Comparison of ENCODE assay signal across 27 cellular contexts in the genomic region with DNA sequence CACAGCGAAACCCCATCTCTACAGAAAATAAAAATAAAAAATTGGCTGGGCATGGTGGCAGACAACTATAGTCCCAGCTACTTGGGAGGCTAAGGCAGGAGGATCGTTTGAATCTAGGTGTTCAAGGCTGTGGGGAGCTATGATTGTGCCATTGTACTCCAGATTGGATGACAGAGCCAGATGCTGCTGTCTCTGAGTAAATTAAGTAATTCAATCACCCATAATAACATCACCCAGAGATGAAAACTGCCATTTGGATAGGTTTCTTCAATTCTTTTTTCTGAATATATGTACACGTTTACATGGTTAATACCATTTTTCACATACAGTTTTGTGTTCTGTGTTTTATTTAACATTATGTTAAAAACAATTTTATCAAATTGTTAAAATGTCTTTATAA.
"Had no signal": no experiment of that assay in that cellular context is flagged by ENCODE, and none has a peak within 500 bp of the region (broad histone marks: within the 10 kb centered on the region; RNA-seq: fewer than 3 reads in every experiment).

No MANE protein-coding gene starts in this region.

- ATAC-seq: activated naive CD8-positive, alpha-beta T cell treated with anti-CD3 and anti-CD28 coated beads, Interleukin-2, amount 50 U/mL, for 24 hours; activated T-cell treated with anti-CD3 and anti-CD28 coated beads, Interleukin-2, amount 50 U/mL, for 4 hours; activated T-helper 17 cell treated with anti-CD3 and anti-CD28 coated beads, Interleukin-2, amount 50 U/mL, for 72 hours; effector memory CD8-positive, alpha-beta T cell; gastroesophageal sphincter; naive thymus-derived CD8-positive, alpha-beta T cell; psoas muscle; stimulated activated effector memory CD8-positive, alpha-beta T cell treated with anti-CD3 and anti-CD28 coated beads, Interleukin-12 subunit alpha, Interleukin-12 subunit beta, amount 100 ng/mL, for 72 hours had no signal

- H3K4me3 ChIP-seq: gastroesophageal sphincter, pancreas, psoas muscle, sigmoid colon, thoracic aorta, uterus had no signal

- H3K4me3 Mint-ChIP-seq: activated CD4-positive, alpha-beta memory T cell treated with anti-CD3 and anti-CD28 coated beads, Interleukin-2, amount 10 ng/mL, durations not matched to agents 7 days and 5 days; activated CD4-positive, alpha-beta T cell treated with anti-CD3 and anti-CD28 coated beads, Interleukin-2, amount 10 ng/mL, durations not matched to agents 7 days and 5 days; activated naive CD4-positive, alpha-beta T cell treated with anti-CD3 and anti-CD28 coated beads, Interleukin-2, amount 50 U/mL, for 24 hours; activated naive CD8-positive, alpha-beta T cell treated with anti-CD3 and anti-CD28 coated beads, Interleukin-2, amount 50 U/mL, for 24 hours; activated T-cell treated with anti-CD3 and anti-CD28 coated beads, Interleukin-2, amount 50 U/mL, for 4 hours; activated T-helper 17 cell treated with anti-CD3 and anti-CD28 coated beads, Interleukin-2, amount 50 U/mL, for 72 hours; effector memory CD8-positive, alpha-beta T cell; neural crest cell; stimulated activated effector memory CD8-positive, alpha-beta T cell treated with anti-CD3 and anti-CD28 coated beads, Interleukin-12 subunit alpha, Interleukin-12 subunit beta, amount 100 ng/mL, for 72 hours; stimulated activated naive CD8-positive, alpha-beta T cell treated with anti-CD3 and anti-CD28 coated beads, Interleukin-15, Interleukin-2, amounts not matched to agents 100 ng/mL and 50 ng/mL, for 24 hours had no signal

- H3K27ac Mint-ChIP-seq: activated CD4-positive, alpha-beta memory T cell treated with anti-CD3 and anti-CD28 coated beads, Interleukin-2, amount 10 ng/mL, durations not matched to agents 7 days and 5 days; activated CD4-positive, alpha-beta T cell treated with anti-CD3 and anti-CD28 coated beads, Interleukin-2, amount 10 ng/mL, durations not matched to agents 7 days and 5 days; activated naive CD4-positive, alpha-beta T cell treated with anti-CD3 and anti-CD28 coated beads, Interleukin-2, amount 50 U/mL, for 24 hours; activated naive CD8-positive, alpha-beta T cell treated with anti-CD3 and anti-CD28 coated beads, Interleukin-2, amount 50 U/mL, for 24 hours; activated T-helper 17 cell treated with anti-CD3 and anti-CD28 coated beads, Interleukin-2, amount 50 U/mL, for 72 hours; effector memory CD8-positive, alpha-beta T cell; immature natural killer cell; stimulated activated effector memory CD8-positive, alpha-beta T cell treated with anti-CD3 and anti-CD28 coated beads, Interleukin-12 subunit alpha, Interleukin-12 subunit beta, amount 100 ng/mL, for 72 hours; stimulated activated naive CD8-positive, alpha-beta T cell treated with anti-CD3 and anti-CD28 coated beads, Interleukin-15, Interleukin-2, amounts not matched to agents 100 ng/mL and 50 ng/mL, for 24 hours had no signal

- H3K4me1 Mint-ChIP-seq: activated CD4-positive, alpha-beta memory T cell treated with anti-CD3 and anti-CD28 coated beads, Interleukin-2, amount 10 ng/mL, durations not matched to agents 7 days and 5 days; activated CD4-positive, alpha-beta T cell treated with anti-CD3 and anti-CD28 coated beads, Interleukin-2, amount 10 ng/mL, durations not matched to agents 7 days and 5 days; activated T-helper 17 cell treated with anti-CD3 and anti-CD28 coated beads, Interleukin-2, amount 50 U/mL, for 72 hours; stimulated activated effector memory CD8-positive, alpha-beta T cell treated with anti-CD3 and anti-CD28 coated beads, Interleukin-12 subunit alpha, Interleukin-12 subunit beta, amount 100 ng/mL, for 72 hours had no signal

- H3K9me3 ChIP-seq: gastroesophageal sphincter, pancreas, psoas muscle, sigmoid colon, thoracic aorta, uterus had no signal

- H3K36me3 Mint-ChIP-seq: activated naive CD4-positive, alpha-beta T cell treated with anti-CD3 and anti-CD28 coated beads, Interleukin-2, amount 50 U/mL, for 24 hours; immature natural killer cell; naive thymus-derived CD8-positive, alpha-beta T cell; stimulated activated effector memory CD8-positive, alpha-beta T cell treated with anti-CD3 and anti-CD28 coated beads, Interleukin-12 subunit alpha, Interleukin-12 subunit beta, amount 100 ng/mL, for 72 hours had no signal

- H3K36me3 ChIP-seq: pancreas, sigmoid colon, thoracic aorta, uterus had no signal

- H3K9me3 Mint-ChIP-seq: activated CD4-positive, alpha-beta memory T cell treated with anti-CD3 and anti-CD28 coated beads, Interleukin-2, amount 10 ng/mL, durations not matched to agents 7 days and 5 days; activated CD4-positive, alpha-beta T cell treated with anti-CD3 and anti-CD28 coated beads, Interleukin-2, amount 10 ng/mL, durations not matched to agents 7 days and 5 days; activated naive CD4-positive, alpha-beta T cell treated with anti-CD3 and anti-CD28 coated beads, Interleukin-2, amount 50 U/mL, for 24 hours; activated naive CD8-positive, alpha-beta T cell treated with anti-CD3 and anti-CD28 coated beads, Interleukin-2, amount 50 U/mL, for 24 hours; activated T-cell treated with anti-CD3 and anti-CD28 coated beads, Interleukin-2, amount 50 U/mL, for 4 hours; activated T-helper 17 cell treated with anti-CD3 and anti-CD28 coated beads, Interleukin-2, amount 50 U/mL, for 72 hours; effector memory CD8-positive, alpha-beta T cell; immature natural killer cell; naive thymus-derived CD8-positive, alpha-beta T cell; neural crest cell; stimulated activated effector memory CD8-positive, alpha-beta T cell treated with anti-CD3 and anti-CD28 coated beads, Interleukin-12 subunit alpha, Interleukin-12 subunit beta, amount 100 ng/mL, for 72 hours; stimulated activated naive CD8-positive, alpha-beta T cell treated with anti-CD3 and anti-CD28 coated beads, Interleukin-15, Interleukin-2, amounts not matched to agents 100 ng/mL and 50 ng/mL, for 24 hours had no signal

- H3K4me1 ChIP-seq: pancreas, psoas muscle, uterus had no signal

- DNase-seq: activated CD4-positive, alpha-beta memory T cell treated with anti-CD3 and anti-CD28 coated beads, Interleukin-2, amount 10 ng/mL, durations not matched to agents 7 days and 5 days; activated CD4-positive, alpha-beta T cell treated with anti-CD3 and anti-CD28 coated beads for 1 hour; activated CD4-positive, alpha-beta T cell treated with anti-CD3 and anti-CD28 coated beads, Interleukin-2, amount 10 ng/mL, durations not matched to agents 7 days and 5 days; activated naive CD8-positive, alpha-beta T cell treated with anti-CD3 and anti-CD28 coated beads, Interleukin-2, amount 50 U/mL, for 24 hours; activated T-cell treated with anti-CD3 and anti-CD28 coated beads, Interleukin-2, amount 50 U/mL, for 4 hours; cortex of kidney; effector memory CD8-positive, alpha-beta T cell; hippocampal formation; immature natural killer cell; kidney; left colon; midbrain; naive thymus-derived CD8-positive, alpha-beta T cell; psoas muscle; sigmoid colon; small intestine; stimulated activated CD4-positive, alpha-beta T cell treated with anti-CD3 and anti-CD28 coated beads, Interleukin-4, amount 100 ng/mL, for 24 hours; trophoblast cell; uterus had no signal

- H3K27ac ChIP-seq: gastroesophageal sphincter, pancreas, psoas muscle, sigmoid colon, thoracic aorta, uterus had no signal

- H3K27me3 ChIP-seq: pancreas, uterus had no signal
